Comparison of ENCODE assay signal across 19 cellular contexts in the genomic region with DNA sequence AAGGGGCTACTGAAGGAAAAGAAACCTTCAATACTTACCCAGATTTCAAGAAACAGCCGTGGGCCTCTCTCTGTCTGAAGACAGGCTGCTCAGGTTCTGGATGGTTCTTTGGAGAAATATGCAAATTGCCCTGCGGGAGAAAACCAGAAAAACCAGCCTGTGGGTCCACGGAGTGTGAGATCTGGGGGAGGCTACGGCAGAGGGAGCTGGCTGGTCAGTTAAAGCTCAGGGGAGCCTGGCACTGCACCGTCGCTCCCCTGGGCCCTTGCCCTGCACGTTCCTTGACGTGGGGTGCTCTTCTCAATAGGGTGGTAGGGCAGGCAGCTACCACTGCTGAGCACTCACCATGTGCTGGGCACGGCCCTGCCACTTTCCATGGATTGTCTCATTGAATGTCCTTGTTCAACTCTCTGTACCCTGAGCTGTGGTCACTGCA. TPM values are rescaled to one million over a fixed set of nuclear protein-coding genes. Genes with fewer than 3 reads are reported as not detected.
A peak's percentile ranks its signal among the peaks of the same experiment; 100 is the strongest.
DNase-seq lines count a peak whose midpoint lies in the region; ATAC-seq and TF ChIP-seq lines count a peak whose summit lies in the region.
"Had no signal": no experiment of that assay in that cellular context is flagged by ENCODE, and none has a peak within 500 bp of the region (broad histone marks: within the 10 kb centered on the region; RNA-seq: fewer than 3 reads in every experiment).

No MANE protein-coding gene starts in this region.

- H4K20me1 ChIP-seq in GM23338 (replicated peaks; ENCODE audit: insufficient read depth) = no peaks in the 10 kb centered on the region

- H3K4me1 ChIP-seq in GM23338 (ENCODE audit: insufficient read depth) = peaks cover 25% of the 10 kb centered on the region
- peaks cover 7% of the 10 kb centered on the region for H3K4me1 ChIP-seq in iPS-15b (ENCODE audit: control insufficient read depth, insufficient read depth, low read length)

- intact Hi-C loops in posterior vena cava (cut with DNase I) = no loop called here

- H3K27ac Mint-ChIP-seq in GM23338 = no peak overlapping the region

- H3K4me3 ChIP-seq in GM23338 (peak overlapping the region; percentile 18; the same call in 1 of the 2 replicates), iPS-15b (ENCODE audit: low read depth, low read length) (peak overlapping the region; percentile 4)
- H3K4me3 ChIP-seq: MG63 had no signal

- H2AFZ ChIP-seq in GM23338 = 0 out of 2 replicates have a peak overlapping the region, but pooled peaks have one; percentile 53

- no peaks in the 10 kb centered on the region for H3K9me2 ChIP-seq in GM23338 (ENCODE audit: insufficient read depth)

- no peaks in the 10 kb centered on the region; the same call in 2 of the 3 replicates for H3K9me3 Mint-ChIP-seq in GM23338

- no peaks in the 10 kb centered on the region; the same call in 1 of the 2 replicates for H3F3A ChIP-seq in GM23338 (replicated peaks; ENCODE audit: low read depth)

- peaks cover 28% of the 10 kb centered on the region for H3K4me1 Mint-ChIP-seq in GM23338

- peak in 1 of 2 experiments; percentile 18; a peak in 1 of 4 replicates for TF ChIP-seq CTCF in GM23338 (conservative IDR thresholded peaks at IDR 0.05; ENCODE audit: low read depth in 2 of 2)

- peak overlapping the region; percentile 63 for H3K4me2 ChIP-seq in GM23338

- H3K4me3 Mint-ChIP-seq in GM23338 = peak overlapping the region; percentile 51

- peak; percentile 86 for DNase-seq in GM23338 (ENCODE audit: low spot score)
- peak; percentile 54 for DNase-seq in NCI-H526 treated with DMSO at 0.1 percent for 48 hours (lab: John Stamatoyannopoulos, UW)
- DNase-seq in posterior vena cava (ENCODE audit: low spot score) = peak; percentile 66
- no peak for DNase-seq in T-helper 1 cell
- DNase-seq in hypothalamus (lab: John Stamatoyannopoulos, UW) = no peak
- DNase-seq in GOT3 (lab: John Stamatoyannopoulos, UW) = no peak
- no peak for DNase-seq in UCSD-AML1 (lab: John Stamatoyannopoulos, UW; ENCODE audit: unreplicated experiment)
- DNase-seq: activated CD4-positive, CD25-positive, alpha-beta regulatory T cell; activated effector memory CD4-positive, alpha-beta T cell treated with anti-CD3 and anti-CD28 coated beads, Interleukin-2, amount 50 U/mL, for 16 hours; amygdala; DMS153; MG63; NCI-H187 treated with DMSO at 0.1 percent for 48 hours; NCI-H774; substantia nigra had no signal

- peak; percentile 95 for ATAC-seq in GM23338

- H3K79me2 ChIP-seq in GM23338 (replicated peaks; ENCODE audit: insufficient read depth) = no peaks in the 10 kb centered on the region

- no peaks in the 10 kb centered on the region for H3K9me3 ChIP-seq in iPS-15b (ENCODE audit: control insufficient read depth, insufficient read depth, low read length)
- H3K9me3 ChIP-seq: MG63 had no signal

- H3K27me3 ChIP-seq in GM23338 (ENCODE audit: insufficient read depth) = peaks cover 15% of the 10 kb centered on the region
- peaks cover 32% of the 10 kb centered on the region for H3K27me3 ChIP-seq in iPS-15b (ENCODE audit: control insufficient read depth, insufficient read depth, low read length)
- H3K27me3 ChIP-seq: MG63 had no signal

- no peak overlapping the region for H3K27ac ChIP-seq in GM23338 (ENCODE audit: low read depth)
- H3K27ac ChIP-seq: epithelial cell of prostate had no signal

- H3K27me3 Mint-ChIP-seq in GM23338 (ENCODE audit: insufficient read depth, low read depth, poor library complexity) = peaks cover 30% of the 10 kb centered on the region

- no peaks in the 10 kb centered on the region; the same call in 2 of the 3 replicates for H3K36me3 Mint-ChIP-seq in GM23338 (ENCODE audit: low read depth)

- no peak overlapping the region for H3K9ac ChIP-seq in iPS-15b (ENCODE audit: low read depth, low read length)

- no peaks in the 10 kb centered on the region for H3K36me3 ChIP-seq in GM23338 (ENCODE audit: insufficient read depth)
- H3K36me3 ChIP-seq in iPS-15b (ENCODE audit: control insufficient read depth, insufficient read depth, low read length) = no peaks in the 10 kb centered on the region
- H3K36me3 ChIP-seq: MG63 had no signal

TF ChIP-seq in GM23338, 12 proteins besides CTCF, POLR2A, EP300 and RAD21 (continues in another document):
- TF ChIP-seq, protein P1, sequence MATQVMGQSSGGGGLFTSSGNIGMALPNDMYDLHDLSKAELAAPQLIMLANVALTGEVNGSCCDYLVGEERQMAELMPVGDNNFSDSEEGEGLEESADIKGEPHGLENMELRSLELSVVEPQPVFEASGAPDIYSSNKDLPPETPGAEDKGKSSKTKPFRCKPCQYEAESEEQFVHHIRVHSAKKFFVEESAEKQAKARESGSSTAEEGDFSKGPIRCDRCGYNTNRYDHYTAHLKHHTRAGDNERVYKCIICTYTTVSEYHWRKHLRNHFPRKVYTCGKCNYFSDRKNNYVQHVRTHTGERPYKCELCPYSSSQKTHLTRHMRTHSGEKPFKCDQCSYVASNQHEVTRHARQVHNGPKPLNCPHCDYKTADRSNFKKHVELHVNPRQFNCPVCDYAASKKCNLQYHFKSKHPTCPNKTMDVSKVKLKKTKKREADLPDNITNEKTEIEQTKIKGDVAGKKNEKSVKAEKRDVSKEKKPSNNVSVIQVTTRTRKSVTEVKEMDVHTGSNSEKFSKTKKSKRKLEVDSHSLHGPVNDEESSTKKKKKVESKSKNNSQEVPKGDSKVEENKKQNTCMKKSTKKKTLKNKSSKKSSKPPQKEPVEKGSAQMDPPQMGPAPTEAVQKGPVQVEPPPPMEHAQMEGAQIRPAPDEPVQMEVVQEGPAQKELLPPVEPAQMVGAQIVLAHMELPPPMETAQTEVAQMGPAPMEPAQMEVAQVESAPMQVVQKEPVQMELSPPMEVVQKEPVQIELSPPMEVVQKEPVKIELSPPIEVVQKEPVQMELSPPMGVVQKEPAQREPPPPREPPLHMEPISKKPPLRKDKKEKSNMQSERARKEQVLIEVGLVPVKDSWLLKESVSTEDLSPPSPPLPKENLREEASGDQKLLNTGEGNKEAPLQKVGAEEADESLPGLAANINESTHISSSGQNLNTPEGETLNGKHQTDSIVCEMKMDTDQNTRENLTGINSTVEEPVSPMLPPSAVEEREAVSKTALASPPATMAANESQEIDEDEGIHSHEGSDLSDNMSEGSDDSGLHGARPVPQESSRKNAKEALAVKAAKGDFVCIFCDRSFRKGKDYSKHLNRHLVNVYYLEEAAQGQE (IDR thresholded peaks at IDR 0.05; ENCODE audit: unreplicated experiment) = no peak
- TF ChIP-seq ZNF114 (CRISPR knock-in tag; IDR thresholded peaks at IDR 0.05) = no peak
- TF ChIP-seq EZH2 (IDR thresholded peaks at IDR 0.05; ENCODE audit: low read depth, unreplicated experiment) = no peak
- TF ChIP-seq JUNB (IDR thresholded peaks at IDR 0.05; ENCODE audit: unreplicated experiment) = no peak
- no peak for TF ChIP-seq EZH2phosphoT487 (IDR thresholded peaks at IDR 0.05; ENCODE audit: unreplicated experiment)
- TF ChIP-seq, protein P2, sequence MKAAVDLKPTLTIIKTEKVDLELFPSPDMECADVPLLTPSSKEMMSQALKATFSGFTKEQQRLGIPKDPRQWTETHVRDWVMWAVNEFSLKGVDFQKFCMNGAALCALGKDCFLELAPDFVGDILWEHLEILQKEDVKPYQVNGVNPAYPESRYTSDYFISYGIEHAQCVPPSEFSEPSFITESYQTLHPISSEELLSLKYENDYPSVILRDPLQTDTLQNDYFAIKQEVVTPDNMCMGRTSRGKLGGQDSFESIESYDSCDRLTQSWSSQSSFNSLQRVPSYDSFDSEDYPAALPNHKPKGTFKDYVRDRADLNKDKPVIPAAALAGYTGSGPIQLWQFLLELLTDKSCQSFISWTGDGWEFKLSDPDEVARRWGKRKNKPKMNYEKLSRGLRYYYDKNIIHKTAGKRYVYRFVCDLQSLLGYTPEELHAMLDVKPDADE (IDR thresholded peaks at IDR 0.05) = no peak
- TF ChIP-seq POLR2AphosphoS5 (IDR thresholded peaks at IDR 0.05; ENCODE audit: low read depth) = no peak
- no peak for TF ChIP-seq ZNF331 (CRISPR knock-in tag; IDR thresholded peaks at IDR 0.05; ENCODE audit: low read depth)
- TF ChIP-seq STAT1 (IDR thresholded peaks at IDR 0.05; ENCODE audit: unreplicated experiment) = no peak

RNA-seq across cellular contexts. Expression of a gene that starts 12.7 kb away (rescaled TPM):
- total RNA-seq in GM23338 (2014; rRNA removed; shearing (Covaris generic)) = 3.1 and 6.9 TPM in 2 replicates
- 2.6 and 3.9 TPM in 2 replicates for polyA plus RNA-seq in GM23338 (2016; fragmentation: Nextera tagmentation; extraction: Ambion mirVana)
- total RNA-seq in posterior vena cava = 10 to 100 TPM; 12.3 to 13.2 TPM

RNA-seq across cellular contexts. Expression of a gene that starts 28.1 kb away (rescaled TPM):
- total RNA-seq in GM23338 (2014; rRNA removed; shearing (Covaris generic)) = not detected in 2 replicates
- polyA plus RNA-seq in GM23338 (2016; fragmentation: Nextera tagmentation; extraction: Ambion mirVana) = not detected in 2 replicates
- total RNA-seq in posterior vena cava = not detected
- total RNA-seq: HT1080, myocyte had no signal

Comparison
In these comparisons a context has a peak if more than half of its experiments do, and no peak if none do; other contexts are left out.
1. DNase-seq: peak in GM23338 (single experiment), NCI-H526 treated with DMSO at 0.1 percent for 48 hours (single experiment) and posterior vena cava (single experiment); none in T-helper 1 cell (0 of 5), hypothalamus (0 of 51), GOT3 (single experiment) and UCSD-AML1 (single experiment).